In the genomic region with DNA sequence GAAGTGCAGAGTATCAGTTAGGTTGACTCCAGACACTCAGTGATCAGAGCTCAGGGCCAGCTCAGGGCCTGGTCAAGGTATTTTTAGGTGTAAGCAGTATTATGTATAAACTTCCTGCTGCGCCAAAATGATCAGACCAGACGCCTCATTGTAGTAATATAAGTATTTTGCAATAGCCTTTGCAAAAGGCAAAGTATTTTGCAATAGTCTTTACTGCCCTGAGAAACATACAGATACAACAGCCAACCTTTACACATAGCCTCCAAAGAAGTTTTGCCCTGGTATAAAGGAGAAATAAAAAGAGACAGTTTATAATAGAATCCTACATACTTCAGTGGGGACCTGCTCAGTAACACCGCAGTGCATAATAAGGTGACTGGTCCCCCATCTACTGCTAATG, we compare ENCODE assay signal across 2 cellular contexts.
TF ChIP-seq lines count a peak whose summit lies in the region.

No MANE protein-coding gene starts in this region.

TF ChIP-seq in HepG2, 621 proteins besides CTCF, POLR2A, EP300 and RAD21:
- no peak for TF ChIP-seq ZNF136 (CRISPR knock-in tag; IDR thresholded peaks at IDR 0.05; ENCODE audit: low read depth)
- TF ChIP-seq CEBPB (IDR thresholded peaks at IDR 0.05; ENCODE audit: borderline replicate concordance, low read depth, low read length): peak; percentile 88

TF ChIP-seq in H1, 55 proteins besides CTCF, POLR2A, EP300 and RAD21:
- no peak for TF ChIP-seq HDAC6 (IDR thresholded peaks at IDR 0.05; ENCODE audit: low read depth, low read length)
- no peak for TF ChIP-seq USF2 (IDR thresholded peaks at IDR 0.05; ENCODE audit: low read length)
- TF ChIP-seq ATF3 (IDR thresholded peaks at IDR 0.05; ENCODE audit: insufficient read depth, low read depth, low read length): no peak
- TF ChIP-seq MAFK (IDR thresholded peaks at IDR 0.05; ENCODE audit: low read depth, low read length): no peak
- TF ChIP-seq, protein P1, sequence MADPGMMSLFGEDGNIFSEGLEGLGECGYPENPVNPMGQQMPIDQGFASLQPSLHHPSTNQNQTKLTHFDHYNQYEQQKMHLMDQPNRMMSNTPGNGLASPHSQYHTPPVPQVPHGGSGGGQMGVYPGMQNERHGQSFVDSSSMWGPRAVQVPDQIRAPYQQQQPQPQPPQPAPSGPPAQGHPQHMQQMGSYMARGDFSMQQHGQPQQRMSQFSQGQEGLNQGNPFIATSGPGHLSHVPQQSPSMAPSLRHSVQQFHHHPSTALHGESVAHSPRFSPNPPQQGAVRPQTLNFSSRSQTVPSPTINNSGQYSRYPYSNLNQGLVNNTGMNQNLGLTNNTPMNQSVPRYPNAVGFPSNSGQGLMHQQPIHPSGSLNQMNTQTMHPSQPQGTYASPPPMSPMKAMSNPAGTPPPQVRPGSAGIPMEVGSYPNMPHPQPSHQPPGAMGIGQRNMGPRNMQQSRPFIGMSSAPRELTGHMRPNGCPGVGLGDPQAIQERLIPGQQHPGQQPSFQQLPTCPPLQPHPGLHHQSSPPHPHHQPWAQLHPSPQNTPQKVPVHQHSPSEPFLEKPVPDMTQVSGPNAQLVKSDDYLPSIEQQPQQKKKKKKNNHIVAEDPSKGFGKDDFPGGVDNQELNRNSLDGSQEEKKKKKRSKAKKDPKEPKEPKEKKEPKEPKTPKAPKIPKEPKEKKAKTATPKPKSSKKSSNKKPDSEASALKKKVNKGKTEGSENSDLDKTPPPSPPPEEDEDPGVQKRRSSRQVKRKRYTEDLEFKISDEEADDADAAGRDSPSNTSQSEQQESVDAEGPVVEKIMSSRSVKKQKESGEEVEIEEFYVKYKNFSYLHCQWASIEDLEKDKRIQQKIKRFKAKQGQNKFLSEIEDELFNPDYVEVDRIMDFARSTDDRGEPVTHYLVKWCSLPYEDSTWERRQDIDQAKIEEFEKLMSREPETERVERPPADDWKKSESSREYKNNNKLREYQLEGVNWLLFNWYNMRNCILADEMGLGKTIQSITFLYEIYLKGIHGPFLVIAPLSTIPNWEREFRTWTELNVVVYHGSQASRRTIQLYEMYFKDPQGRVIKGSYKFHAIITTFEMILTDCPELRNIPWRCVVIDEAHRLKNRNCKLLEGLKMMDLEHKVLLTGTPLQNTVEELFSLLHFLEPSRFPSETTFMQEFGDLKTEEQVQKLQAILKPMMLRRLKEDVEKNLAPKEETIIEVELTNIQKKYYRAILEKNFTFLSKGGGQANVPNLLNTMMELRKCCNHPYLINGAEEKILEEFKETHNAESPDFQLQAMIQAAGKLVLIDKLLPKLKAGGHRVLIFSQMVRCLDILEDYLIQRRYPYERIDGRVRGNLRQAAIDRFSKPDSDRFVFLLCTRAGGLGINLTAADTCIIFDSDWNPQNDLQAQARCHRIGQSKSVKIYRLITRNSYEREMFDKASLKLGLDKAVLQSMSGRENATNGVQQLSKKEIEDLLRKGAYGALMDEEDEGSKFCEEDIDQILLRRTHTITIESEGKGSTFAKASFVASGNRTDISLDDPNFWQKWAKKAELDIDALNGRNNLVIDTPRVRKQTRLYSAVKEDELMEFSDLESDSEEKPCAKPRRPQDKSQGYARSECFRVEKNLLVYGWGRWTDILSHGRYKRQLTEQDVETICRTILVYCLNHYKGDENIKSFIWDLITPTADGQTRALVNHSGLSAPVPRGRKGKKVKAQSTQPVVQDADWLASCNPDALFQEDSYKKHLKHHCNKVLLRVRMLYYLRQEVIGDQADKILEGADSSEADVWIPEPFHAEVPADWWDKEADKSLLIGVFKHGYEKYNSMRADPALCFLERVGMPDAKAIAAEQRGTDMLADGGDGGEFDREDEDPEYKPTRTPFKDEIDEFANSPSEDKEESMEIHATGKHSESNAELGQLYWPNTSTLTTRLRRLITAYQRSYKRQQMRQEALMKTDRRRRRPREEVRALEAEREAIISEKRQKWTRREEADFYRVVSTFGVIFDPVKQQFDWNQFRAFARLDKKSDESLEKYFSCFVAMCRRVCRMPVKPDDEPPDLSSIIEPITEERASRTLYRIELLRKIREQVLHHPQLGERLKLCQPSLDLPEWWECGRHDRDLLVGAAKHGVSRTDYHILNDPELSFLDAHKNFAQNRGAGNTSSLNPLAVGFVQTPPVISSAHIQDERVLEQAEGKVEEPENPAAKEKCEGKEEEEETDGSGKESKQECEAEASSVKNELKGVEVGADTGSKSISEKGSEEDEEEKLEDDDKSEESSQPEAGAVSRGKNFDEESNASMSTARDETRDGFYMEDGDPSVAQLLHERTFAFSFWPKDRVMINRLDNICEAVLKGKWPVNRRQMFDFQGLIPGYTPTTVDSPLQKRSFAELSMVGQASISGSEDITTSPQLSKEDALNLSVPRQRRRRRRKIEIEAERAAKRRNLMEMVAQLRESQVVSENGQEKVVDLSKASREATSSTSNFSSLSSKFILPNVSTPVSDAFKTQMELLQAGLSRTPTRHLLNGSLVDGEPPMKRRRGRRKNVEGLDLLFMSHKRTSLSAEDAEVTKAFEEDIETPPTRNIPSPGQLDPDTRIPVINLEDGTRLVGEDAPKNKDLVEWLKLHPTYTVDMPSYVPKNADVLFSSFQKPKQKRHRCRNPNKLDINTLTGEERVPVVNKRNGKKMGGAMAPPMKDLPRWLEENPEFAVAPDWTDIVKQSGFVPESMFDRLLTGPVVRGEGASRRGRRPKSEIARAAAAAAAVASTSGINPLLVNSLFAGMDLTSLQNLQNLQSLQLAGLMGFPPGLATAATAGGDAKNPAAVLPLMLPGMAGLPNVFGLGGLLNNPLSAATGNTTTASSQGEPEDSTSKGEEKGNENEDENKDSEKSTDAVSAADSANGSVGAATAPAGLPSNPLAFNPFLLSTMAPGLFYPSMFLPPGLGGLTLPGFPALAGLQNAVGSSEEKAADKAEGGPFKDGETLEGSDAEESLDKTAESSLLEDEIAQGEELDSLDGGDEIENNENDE (IDR thresholded peaks at IDR 0.05; ENCODE audit: insufficient replicate concordance, low read length): no peak
- TF ChIP-seq ASH2L (IDR thresholded peaks at IDR 0.05; ENCODE audit: low read length): no peak
